9 cellular contexts compared by ENCODE assay signal in the genomic region with DNA sequence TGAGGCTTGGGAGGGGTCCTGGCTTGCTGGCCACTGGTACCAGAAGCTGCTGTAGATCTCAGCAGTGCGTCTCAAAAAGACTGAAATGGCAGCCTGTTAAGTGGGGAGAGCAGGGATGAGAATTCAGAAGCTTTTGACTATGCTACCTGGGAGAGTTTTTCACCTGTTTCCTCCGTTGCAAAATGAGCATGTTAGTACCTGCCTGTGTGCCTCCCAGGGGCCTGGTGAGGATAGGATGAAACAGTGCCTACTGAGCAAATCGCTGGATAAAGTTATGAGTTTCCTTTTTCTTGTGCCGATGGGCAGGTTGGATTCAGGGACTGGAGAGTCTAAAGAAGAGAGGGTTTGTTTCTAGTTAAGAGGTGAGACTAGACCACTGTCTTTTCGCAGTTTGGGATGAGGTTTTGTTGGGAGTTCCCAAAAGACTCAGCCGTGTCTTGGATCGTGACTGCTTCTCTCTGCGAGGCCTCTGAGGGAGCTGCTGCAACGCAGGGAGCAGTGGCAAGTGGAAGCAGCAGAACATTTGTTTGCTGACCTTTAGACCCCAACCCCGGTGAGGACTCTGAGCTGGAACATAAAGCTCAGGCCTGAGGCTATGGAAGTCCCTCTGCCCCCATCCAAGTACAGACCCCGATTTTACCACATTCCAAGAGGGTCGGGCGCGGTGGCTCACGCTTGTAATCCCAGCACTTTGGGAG. TPM values are rescaled to one million over a fixed set of nuclear protein-coding genes. Genes with fewer than 3 reads are reported as not detected.
A peak's percentile ranks its signal among the peaks of the same experiment; 100 is the strongest.
DNase-seq lines count a peak whose midpoint lies in the region; ATAC-seq, FAIRE-seq and TF ChIP-seq lines count a peak whose summit lies in the region.
"Had no signal": no experiment of that assay in that cellular context is flagged by ENCODE, and none has a peak within 500 bp of the region (broad histone marks: within the 10 kb centered on the region; RNA-seq: fewer than 3 reads in every experiment).

No MANE protein-coding gene starts in this region.

- H3K27me3 ChIP-seq in RWPE2 (ENCODE audit: insufficient read depth, poor library complexity, severe bottlenecking) (no peaks in the 10 kb centered on the region), foreskin keratinocyte (peaks cover 8% of the 10 kb centered on the region), small intestine (ENCODE audit: control insufficient read depth in 2 of 2, insufficient read depth in 2 of 2, low read length in 2 of 2) (no peaks in the 10 kb centered on the region)

- H3K36me3 ChIP-seq in RWPE2 (ENCODE audit: low read depth) (no peaks in the 10 kb centered on the region), small intestine (ENCODE audit: control insufficient read depth in 2 of 2, insufficient read depth in 2 of 2, low read length in 2 of 2) (no peaks in the 10 kb centered on the region)

- H3K4me3 ChIP-seq in RWPE2 (ENCODE audit: severe bottlenecking) (no peak overlapping the region), small intestine (ENCODE audit: low read depth in 1 of 2, low read length in 2 of 2) (peak overlapping the region in 1 of 2 donors; percentile 55)

- WGBS in small intestine, 3 donors = 16 to 56% (median 39%) methylated on average over 15 of the region's 15 CpGs

- TF ChIP-seq CTCF in RWPE2 (IDR thresholded peaks at IDR 0.05; ENCODE audit: poor library complexity, severe bottlenecking) (no peak), foreskin keratinocyte (conservative IDR thresholded peaks at IDR 0.05) (no peak), omental fat pad (IDR thresholded peaks at IDR 0.05) (no peak)

- FAIRE-seq in small intestine (lab: Jason Lieb, UNC) = no peak
- FAIRE-seq: A204.1 had no signal

- H3K27ac ChIP-seq in RWPE2 (ENCODE audit: poor library complexity, severe bottlenecking) (no peak overlapping the region), foreskin keratinocyte (no peak overlapping the region), small intestine (ENCODE audit: low read depth in 1 of 2, low read length in 1 of 2) (peak overlapping the region; percentile 73 to 87)

- peaks cover 2% of the 10 kb centered on the region for H3K9me3 ChIP-seq in RWPE2 (ENCODE audit: severe bottlenecking)
- H3K9me3 ChIP-seq in small intestine (ENCODE audit: control insufficient read depth, low read depth) = no peaks in the 10 kb centered on the region

- peak; percentile 37 for DNase-seq in NCI-H1105 treated with DMSO at 0.1 percent for 48 hours (lab: John Stamatoyannopoulos, UW)
- no peak for DNase-seq in NCI-H1105 (lab: John Stamatoyannopoulos, UW)
- DNase-seq in RWPE2 (ENCODE audit: low spot score) = no peak
- peak; percentile 55 to 80 for DNase-seq in foreskin keratinocyte
- DNase-seq in small intestine = peak; percentile 88
- DNase-seq in omental fat pad (ENCODE audit: low spot score) = no peak
- DNase-seq in NCI-H1092 treated with DMSO at 0.1 percent for 48 hours (lab: John Stamatoyannopoulos, UW) = no peak
- DNase-seq in MV-4-11 (lab: John Stamatoyannopoulos, UW) = no peak

- ATAC-seq in RWPE2 (ENCODE audit: low read depth) (peak; percentile 35; the same call in 2 of the 3 replicates), foreskin keratinocyte (peak; percentile 37), omental fat pad (ENCODE audit: low FRiP score) (no peak)

- H3K4me1 ChIP-seq in RWPE2 (ENCODE audit: insufficient read depth, poor library complexity, severe bottlenecking) = no peaks in the 10 kb centered on the region
- no peaks in the 10 kb centered on the region for H3K4me1 ChIP-seq in foreskin keratinocyte
- peaks cover 0 to 6% of the 10 kb centered on the region in 2 donors for H3K4me1 ChIP-seq in small intestine (ENCODE audit: control insufficient read depth in 2 of 2, insufficient read depth in 1 of 2, low read depth in 1 of 2, low read length in 1 of 2)

RNA-seq across cellular contexts. Expression of a gene that starts 1.4 kb away (rescaled TPM):
- total RNA-seq in foreskin keratinocyte (1.2 and 1.9 TPM in 2 replicates), omental fat pad (10 to 100 TPM in 1 of 4 donors, 1 to 10 TPM in 3; 4.0 to 15.3 (median 4.8) TPM)
- polyA plus RNA-seq in foreskin keratinocyte (0.47 and 0.75 TPM in 2 replicates), small intestine (10 to 100 TPM; 16.6 to 27.7 (median 25.9) TPM)

RNA-seq across cellular contexts. Expression of a gene that starts 55.6 kb away (rescaled TPM):
- total RNA-seq in foreskin keratinocyte (3.9 and 4.3 TPM in 2 replicates), omental fat pad (10 to 100 TPM in 3 of 4 donors, 1 to 10 TPM in 1; 8.0 to 16.4 (median 13.4) TPM)
- polyA plus RNA-seq in foreskin keratinocyte (0.86 and 1.2 TPM in 2 replicates), small intestine (1 to 10 TPM; 1.1 to 2.3 (median 2.0) TPM)

Comparison
In these comparisons a context has a peak if more than half of its experiments do, and no peak if none do; other contexts are left out.
1. DNase-seq: peak in NCI-H1105 treated with DMSO at 0.1 percent for 48 hours (single experiment), foreskin keratinocyte (2 of 2) and small intestine (single experiment); none in NCI-H1105 (single experiment), RWPE2 (single experiment), omental fat pad (single experiment), NCI-H1092 treated with DMSO at 0.1 percent for 48 hours (single experiment) and MV-4-11 (single experiment).
2. H3K27ac ChIP-seq: peak in small intestine (2 of 2); none in RWPE2 (single experiment) and foreskin keratinocyte (single experiment).